In genomic region chr1:183493540-183494245, GRCh38 we compare ENCODE assay signal across 1 cellular context.
TF ChIP-seq lines count a peak whose summit lies in the region.

No MANE protein-coding gene starts in this region.

TF ChIP-seq in SK-N-SH, 30 proteins besides CTCF, POLR2A, EP300 and RAD21 (continued from another document):
- no peak for TF ChIP-seq GABPA (IDR thresholded peaks at IDR 0.05; ENCODE audit: low read depth)
